ENCODE assay signal across 8 cellular contexts in the genomic region with DNA sequence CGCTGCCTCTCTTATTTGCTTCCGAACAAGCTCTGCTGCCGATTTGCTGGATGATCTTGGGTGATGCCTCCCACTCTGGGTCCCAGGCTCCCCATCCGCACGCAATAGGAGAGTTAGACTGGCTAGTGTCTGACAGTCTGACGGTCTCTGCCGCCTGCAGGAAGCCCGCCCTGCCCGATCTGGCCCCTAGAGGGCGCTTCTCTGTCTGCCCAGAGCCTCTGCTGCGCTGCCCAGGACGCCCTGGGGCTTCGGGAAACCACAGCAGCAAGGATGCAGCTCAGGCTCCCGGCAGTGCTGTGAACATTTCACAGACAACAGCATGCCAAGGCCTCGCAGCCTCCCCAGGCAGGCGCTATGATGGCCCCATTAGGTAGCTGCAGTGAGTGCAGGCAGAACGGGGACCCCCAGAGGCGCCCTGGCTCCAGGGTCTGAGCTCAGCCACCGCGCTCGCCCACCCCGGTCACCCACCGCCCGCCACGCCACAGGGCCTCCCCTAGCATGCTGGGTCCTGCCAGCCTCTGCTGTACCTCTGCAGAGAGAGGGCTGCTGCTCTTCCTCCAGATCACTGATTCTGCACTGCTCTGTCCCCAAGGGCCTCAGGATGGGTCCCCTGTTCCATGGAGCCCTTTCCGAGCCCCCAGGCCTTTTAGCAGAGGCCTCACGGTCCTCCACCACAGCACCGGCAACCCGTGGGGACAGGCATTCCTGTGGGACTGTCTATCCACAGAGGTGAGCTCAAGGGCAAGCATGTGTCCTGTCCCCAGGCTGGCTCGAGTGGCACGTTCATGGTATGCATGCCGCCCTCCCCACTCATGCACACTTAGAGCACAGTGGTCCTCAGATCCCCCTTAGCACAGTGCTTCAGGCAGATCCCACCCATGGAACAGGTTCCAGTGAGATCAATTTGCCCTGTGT. TPM values are rescaled to one million over a fixed set of nuclear protein-coding genes. Genes with fewer than 3 reads are reported as not detected.
DNase-seq lines count a peak whose midpoint lies in the region; ATAC-seq and TF ChIP-seq lines count a peak whose summit lies in the region.

No MANE protein-coding gene starts in this region.

- intact Hi-C loops in cardiac septum (cut with DNase I), result loop anchor here (2.0 to 10.0 kb wide), 3 partner anchors 120 to 238 kb away; no protein-coding TSS in a partner anchor
- intact Hi-C loops in psoas muscle (cut with DNase I), result loop anchor here (2.0 to 10.0 kb wide), 3 partner anchors 53 to 238 kb away; a partner anchor contains a TSS
- intact Hi-C loops in uterus (cut with DNase I; ENCODE audit: low total_unique reads), result no loop called here

- 53 to 58% (median 53%) methylated on average over 31 to 32 of the region's 32 CpGs for WGBS in psoas muscle, 3 donors

- peaks cover 8% of the 10 kb centered on the region for H3K4me1 Mint-ChIP-seq in T-helper 17 cell

- H3K27ac ChIP-seq in psoas muscle, result no peak overlapping the region
- H3K27ac ChIP-seq in uterus, result no peak overlapping the region

- H3K36me3 Mint-ChIP-seq in T-helper 17 cell (ENCODE audit: low read depth), result peaks cover 4% of the 10 kb centered on the region

- no peak overlapping the region for H3K4me3 Mint-ChIP-seq in T-helper 17 cell

- TF ChIP-seq POLR2A in uterus (IDR thresholded peaks at IDR 0.05), result no peak

- H3K4me1 ChIP-seq in adipocyte (ENCODE audit: control insufficient read depth, insufficient read depth, low read length), result peaks cover 8% of the 10 kb centered on the region
- no peaks in the 10 kb centered on the region for H3K4me1 ChIP-seq in psoas muscle
- H3K4me1 ChIP-seq in uterus, result no peaks in the 10 kb centered on the region

- peaks cover 4% of the 10 kb centered on the region for H3K36me3 ChIP-seq in adipocyte (ENCODE audit: control insufficient read depth, insufficient read depth, low read length, severe bottlenecking)
- peaks cover 0 to 3% of the 10 kb centered on the region in 2 donors for H3K36me3 ChIP-seq in psoas muscle (ENCODE audit: insufficient read depth in 1 of 2, low read depth in 1 of 2)
- no peaks in the 10 kb centered on the region for H3K36me3 ChIP-seq in uterus

- peak; percentile 88 for TF ChIP-seq CTCF in psoas muscle (IDR thresholded peaks at IDR 0.05)
- peak; percentile 82 to 89 (median 86) for TF ChIP-seq CTCF in uterus (IDR thresholded peaks at IDR 0.05)

- peak overlapping the region; percentile 34 for H3K9ac ChIP-seq in adipocyte (ENCODE audit: low read length)

- peak; percentile 96 for DNase-seq in GM03348 (ENCODE audit: low spot score)
- DNase-seq in NAMALWA (ENCODE audit: low spot score), result peak; percentile 73
- DNase-seq in T-helper 17 cell, result peak; percentile 54 to 79 (median 61)
- DNase-seq in adipocyte (ENCODE audit: low read depth), result peak; percentile 93
- peak; percentile 93 for DNase-seq in cardiac septum (ENCODE audit: low spot score)
- DNase-seq in psoas muscle, result peak; percentile 86 to 94
- peak; percentile 80 to 83 for DNase-seq in uterus

- ATAC-seq in T-helper 17 cell, result peak; percentile 91
- ATAC-seq in psoas muscle, result peak; percentile 89 to 95 (median 90)
- ATAC-seq in GM21367 (IDR thresholded peaks at IDR 0.05; ENCODE audit: unreplicated experiment), result no peak

- H3K27me3 Mint-ChIP-seq in T-helper 17 cell, result no peaks in the 10 kb centered on the region

- H3K27me3 ChIP-seq in adipocyte (replicated peaks; ENCODE audit: control insufficient read depth, insufficient read depth, low read length) (peaks cover 13% of the 10 kb centered on the region), psoas muscle (ENCODE audit: insufficient read depth in 3 of 3, low read length in 2 of 3) (no peaks in the 10 kb centered on the region), uterus (no peaks in the 10 kb centered on the region)

- peak overlapping the region; percentile 27 for H3K27ac Mint-ChIP-seq in T-helper 17 cell

- H3K4me3 ChIP-seq in adipocyte (ENCODE audit: low read length) (no peak overlapping the region), psoas muscle (no peak overlapping the region), uterus (no peak overlapping the region)

- H3K9me3 ChIP-seq in T-helper 17 cell (ENCODE audit: control insufficient read depth, low read length, poor library complexity, severe bottlenecking) (no peaks in the 10 kb centered on the region), adipocyte (ENCODE audit: control insufficient read depth, low read length) (no peaks in the 10 kb centered on the region), psoas muscle (no peaks in the 10 kb centered on the region), uterus (no peaks in the 10 kb centered on the region)

RNA-seq across cellular contexts. Expression of a gene that starts 4.3 kb away (rescaled TPM):
- total RNA-seq in T-helper 17 cell, result 1 to 10 TPM in 1 of 2 donors, under 1 TPM in 1; 0.86 to 1.3 TPM
- 0.24 TPM for total RNA-seq in cardiac septum
- under 1 TPM in 3 of 4 donors, not detected in 1; 0.26 to 0.71 (median 0.56) TPM for total RNA-seq in psoas muscle
- polyA plus RNA-seq in psoas muscle, result 1 to 10 TPM in 1 of 3 donors, under 1 TPM in 2; 0.23 to 5.1 (median 0.55) TPM
- total RNA-seq in uterus, result 1 to 10 TPM in 1 of 4 donors, under 1 TPM in 1, not detected in 2; 0.59 to 1.7 TPM

RNA-seq across cellular contexts. Expression of a gene that starts 30.8 kb away (rescaled TPM):
- not detected for total RNA-seq in T-helper 17 cell
- total RNA-seq in cardiac septum, result not detected
- under 1 TPM in 1 of 4 donors, not detected in 3; 0.23 TPM for total RNA-seq in psoas muscle
- 1 to 10 TPM in 1 of 3 donors, under 1 TPM in 2; 0.25 to 1.0 (median 0.33) TPM for polyA plus RNA-seq in psoas muscle
- total RNA-seq in uterus, result 1 to 10 TPM in 1 of 4 donors, not detected in 3; 1.4 TPM

RNA-seq across cellular contexts. Expression of a gene that starts 57.5 kb away (rescaled TPM):
- total RNA-seq in T-helper 17 cell (10 to 100 TPM; 24.5 to 25.4 TPM), cardiac septum (19.1 TPM), psoas muscle (10 to 100 TPM; 11.9 to 31.5 (median 17.8) TPM), uterus (10 to 100 TPM in 3 of 4 donors, 1 to 10 TPM in 1; 2.9 to 38.7 (median 29.2) TPM)
- polyA plus RNA-seq in psoas muscle, result 10 to 100 TPM; 15.2 to 19.6 (median 18.9) TPM
